In the genomic region with DNA sequence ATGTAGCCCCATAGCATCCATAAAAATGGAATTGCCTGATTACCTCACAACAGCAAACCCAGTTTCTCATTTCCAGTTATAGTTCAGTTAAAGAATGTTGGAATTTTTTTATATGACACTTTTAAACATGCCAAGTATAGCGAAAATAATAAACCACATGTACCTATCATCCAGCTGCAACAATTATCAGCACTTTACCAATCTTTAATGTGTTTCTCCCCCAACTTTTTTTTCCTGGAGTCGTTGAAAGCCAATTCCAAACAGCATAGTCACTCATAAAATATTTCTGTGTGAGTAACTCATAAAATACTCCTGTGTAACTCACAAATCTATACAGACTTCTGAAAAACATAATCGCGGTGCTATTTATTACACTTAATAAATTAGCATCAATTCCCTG, we compare ENCODE assay signal across 13 cellular contexts. TPM values are rescaled to one million over a fixed set of nuclear protein-coding genes. Genes with fewer than 3 reads are reported as not detected.
A peak's percentile ranks its signal among the peaks of the same experiment; 100 is the strongest.
DNase-seq lines count a peak whose midpoint lies in the region; ATAC-seq and TF ChIP-seq lines count a peak whose summit lies in the region.
"Had no signal": no experiment of that assay in that cellular context is flagged by ENCODE, and none has a peak within 500 bp of the region (broad histone marks: within the 10 kb centered on the region; RNA-seq: fewer than 3 reads in every experiment).

No MANE protein-coding gene starts in this region.

- TF ChIP-seq EP300 in ovary (IDR thresholded peaks at IDR 0.05): no peak

- DNase-seq in A172 (ENCODE audit: low spot score) (peak; percentile 38), HCEC 1CT (peak; percentile 74), astrocyte of the cerebellum (ENCODE audit: low read depth) (peak; percentile 39), hepatic stellate cell (ENCODE audit: low spot score) (peak; percentile 45), ovary (no peak)
- DNase-seq: activated CD8-positive, alpha-beta memory T cell treated with anti-CD3 and anti-CD28 coated beads, Interleukin-2, amount 10 ng/mL, durations not matched to agents 7 days and 5 days; NCI-H1092; NCI-H345; occipital lobe had no signal

- no peaks in the 10 kb centered on the region for H3K27me3 ChIP-seq in ovary

- 52 to 64% (median 54%) methylated on average over 4 of the region's 4 CpGs for WGBS in ovary, 3 donors

- H3K4me3 ChIP-seq in astrocyte of the cerebellum (ENCODE audit: low read depth, low read length): no peak overlapping the region
- no peak overlapping the region for H3K4me3 ChIP-seq in ovary

- TF ChIP-seq CTCF in astrocyte of the cerebellum (IDR thresholded peaks at IDR 0.05; ENCODE audit: low read depth, low read length, missing control alignments) (no peak), ovary (IDR thresholded peaks at IDR 0.05) (no peak)

- in situ Hi-C loops in astrocyte of the cerebellum (cut with HindIII; ENCODE audit: low sequenced_read_pairs): no loop called here

- no peaks in the 10 kb centered on the region for H3K9me3 ChIP-seq in ovary

- no peak for ATAC-seq in HG02938 (IDR thresholded peaks at IDR 0.05; ENCODE audit: unreplicated experiment)
- no peak for ATAC-seq in GM21447 (IDR thresholded peaks at IDR 0.05; ENCODE audit: unreplicated experiment)
- no peak for ATAC-seq in HG02870 (IDR thresholded peaks at IDR 0.05; ENCODE audit: unreplicated experiment)
- ATAC-seq: activated CD8-positive, alpha-beta memory T cell treated with anti-CD3 and anti-CD28 coated beads, Interleukin-2, amount 10 ng/mL, durations not matched to agents 7 days and 5 days; activated naive CD4-positive, alpha-beta T cell treated with anti-CD3 and anti-CD28 coated beads, Interleukin-2, amount 50 U/mL, for 72 hours had no signal

- intact Hi-C loops in ovary (cut with DNase I): no loop called here

- peaks cover 2% of the 10 kb centered on the region for H3K36me3 ChIP-seq in ovary

- TF ChIP-seq POLR2A in ovary (IDR thresholded peaks at IDR 0.05): no peak

- no peaks in the 10 kb centered on the region for H3K4me1 ChIP-seq in ovary (ENCODE audit: insufficient read depth)

- no peak overlapping the region for H3K27ac ChIP-seq in ovary

RNA-seq across cellular contexts. Expression of gene SMAD4, which starts 38.1 kb away (rescaled TPM):
- total RNA-seq in A172 (2014; rRNA removed; shearing (Covaris generic)): 71.9 and 92.8 TPM in 2 replicates
- 100 to 1,000 TPM; 104 to 159 (median 140) TPM for total RNA-seq in ovary
- 100 to 1,000 TPM in 1 of 2 donors, 10 to 100 TPM in 1; 38.5 to 117 TPM for polyA plus RNA-seq in ovary

Comparison
In these comparisons a context has a peak if more than half of its experiments do, and no peak if none do; other contexts are left out.
1. DNase-seq: peak in A172 (single experiment), HCEC 1CT (single experiment), astrocyte of the cerebellum (single experiment) and hepatic stellate cell (single experiment); none in ovary (0 of 5).